ENCODE assay signal across 8 cellular contexts in the genomic region with DNA sequence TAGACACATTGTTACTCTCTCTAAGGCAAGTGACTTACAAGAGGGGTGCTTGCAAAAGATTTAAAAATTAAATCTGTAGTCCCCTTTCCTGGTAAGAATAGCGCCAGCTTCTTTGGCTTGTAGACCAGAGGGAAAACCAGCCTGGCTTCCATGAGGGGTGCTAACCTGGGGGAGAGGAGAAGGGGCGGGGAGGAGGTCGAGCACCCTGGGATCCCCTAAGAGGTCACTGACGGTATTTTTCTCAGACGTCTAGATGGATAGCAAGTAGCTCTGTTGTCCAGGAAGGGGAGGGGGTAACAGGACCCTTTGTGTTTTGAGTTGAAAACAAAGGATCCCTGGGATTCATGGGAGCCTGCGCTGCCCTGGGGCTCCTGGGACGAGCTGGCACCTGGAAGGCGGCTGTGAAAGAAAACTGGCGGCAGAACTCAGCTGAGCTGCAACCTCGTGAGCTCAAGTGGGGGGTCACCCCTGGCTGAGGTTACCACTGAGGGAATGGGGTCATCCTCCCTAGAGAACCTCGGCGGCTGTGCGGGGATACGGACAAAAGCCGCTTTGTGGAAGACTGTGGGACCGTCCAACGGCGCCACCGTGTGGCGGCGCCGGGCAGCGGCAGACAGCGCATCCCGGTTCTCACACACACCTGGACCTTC. TPM values are rescaled to one million over a fixed set of nuclear protein-coding genes. Genes with fewer than 3 reads are reported as not detected.
DNase-seq lines count a peak whose midpoint lies in the region; TF ChIP-seq lines count a peak whose summit lies in the region.

No MANE protein-coding gene starts in this region.

- H3K27me3 ChIP-seq in GM06990 (replicated peaks; ENCODE audit: control insufficient read depth, insufficient read depth, low read length) (no peaks in the 10 kb centered on the region; the same call in none of the 2 replicates), GM23248 (replicated peaks; ENCODE audit: insufficient read depth) (no peaks in the 10 kb centered on the region), skeletal muscle satellite cell (ENCODE audit: control insufficient read depth, insufficient read depth, low read length) (peaks cover 16% of the 10 kb centered on the region)

- DNase-seq in GM06990 (ENCODE audit: extremely low read depth, insufficient read length) (peak; percentile 78), GM23248 (peak; percentile 75), LHCN-M2 (ENCODE audit: low read depth) (peak; percentile 44), T follicular helper cell (ENCODE audit: low read depth) (peak; percentile 5), astrocyte of the spinal cord (ENCODE audit: low read depth, low spot score) (peak; percentile 55), mesenteric fat pad (ENCODE audit: low spot score) (no peak)

- TF ChIP-seq CTCF in GM06990 (IDR thresholded peaks at IDR 0.05; ENCODE audit: insufficient read depth, low read length, poor library complexity, severe bottlenecking) (peak; percentile 98), astrocyte of the spinal cord (IDR thresholded peaks at IDR 0.05; ENCODE audit: low read depth, low read length) (peak; percentile 99)

- no peaks in the 10 kb centered on the region for H3K79me2 ChIP-seq in GM23248 (ENCODE audit: insufficient read depth)

- H3K4me3 ChIP-seq in GM06990 (replicated peaks; ENCODE audit: low read depth, low read length) (no peak overlapping the region), GM23248 (peak overlapping the region; percentile 65), astrocyte of the spinal cord (ENCODE audit: low read depth, low read length) (peak overlapping the region; percentile 18), iPS-11a (ENCODE audit: low read depth, low read length) (peak overlapping the region; percentile 31), skeletal muscle satellite cell (ENCODE audit: low read length) (peak overlapping the region; percentile 65)

- H3K27ac ChIP-seq in GM23248, result no peak overlapping the region

- peak overlapping the region; percentile 80 for H3K4me2 ChIP-seq in GM23248 (ENCODE audit: unreplicated experiment)
- peak overlapping the region; percentile 92 for H3K4me2 ChIP-seq in skeletal muscle satellite cell (ENCODE audit: low read length)

- peaks cover 48% of the 10 kb centered on the region for H3F3A ChIP-seq in GM23248 (ENCODE audit: insufficient read depth)

- 11% methylated on average over 25 of the region's 25 CpGs for WGBS in GM23248 (ENCODE audit: low coverage in 1 of 2, low lambda C conversion rate in 2 of 2, missing lambda C conversion rate in 2 of 2), 2 experiments

- H3K9me2 ChIP-seq in GM23248 (ENCODE audit: insufficient read depth), result no peaks in the 10 kb centered on the region

- in situ Hi-C loops in GM23248 (cut with MboI), result loop anchor here (25.0 kb wide), 2 partner anchors 422 to 697 kb away; a partner anchor contains a TSS
- in situ Hi-C loops in astrocyte of the spinal cord (cut with HindIII; ENCODE audit: low sequenced_read_pairs), result no loop called here

- H2AFZ ChIP-seq in GM23248, result peak overlapping the region; percentile 70

- H3K9ac ChIP-seq in GM23248, result peak overlapping the region; percentile 50
- H3K9ac ChIP-seq in skeletal muscle satellite cell (ENCODE audit: low read depth, low read length), result peak overlapping the region; percentile 48

- H3K4me1 ChIP-seq in GM23248 (ENCODE audit: insufficient read depth) (peaks cover 49% of the 10 kb centered on the region), skeletal muscle satellite cell (ENCODE audit: control insufficient read depth, insufficient read depth, low read length) (peaks cover 52% of the 10 kb centered on the region)

- no peaks in the 10 kb centered on the region for H4K20me1 ChIP-seq in GM23248 (ENCODE audit: insufficient read depth)

- H3K9me3 ChIP-seq in GM23248 (ENCODE audit: low read depth) (no peaks in the 10 kb centered on the region), skeletal muscle satellite cell (replicated peaks; ENCODE audit: low read length) (no peaks in the 10 kb centered on the region)

- no peaks in the 10 kb centered on the region for H3K36me3 ChIP-seq in GM06990 (ENCODE audit: control insufficient read depth, insufficient read depth, low read length)
- H3K36me3 ChIP-seq in GM23248 (ENCODE audit: low read depth), result no peaks in the 10 kb centered on the region
- no peaks in the 10 kb centered on the region for H3K36me3 ChIP-seq in skeletal muscle satellite cell (ENCODE audit: insufficient read depth, low read length)

RNA-seq across cellular contexts. Expression of a gene that starts 37.8 kb away (rescaled TPM):
- 48.7 and 52.2 TPM in 2 replicates for total RNA-seq in GM23248 (2014; rRNA removed; shearing (Covaris generic))
- polyA plus RNA-seq in GM23248 (2016; fragmentation: Nextera tagmentation; extraction: Ambion mirVana), result 55.2 and 57.1 TPM in 2 replicates
- 55.6 and 76.4 TPM in 2 replicates for total RNA-seq in LHCN-M2 (2014; rRNA removed)
- 22.4 TPM for polyA plus RNA-seq in LHCN-M2 (2012)
- total RNA-seq in skeletal muscle satellite cell (2012; rRNA removed), result 44.6 and 53.5 TPM in 2 replicates
- 53.1 TPM for total RNA-seq in mesenteric fat pad

RNA-seq across cellular contexts. Expression of a gene that starts 48.1 kb away (rescaled TPM):
- total RNA-seq in GM23248 (2014; rRNA removed; shearing (Covaris generic)), result 95.6 and 126 TPM in 2 replicates
- 145 and 149 TPM in 2 replicates for polyA plus RNA-seq in GM23248 (2016; fragmentation: Nextera tagmentation; extraction: Ambion mirVana)
- 21.4 and 29.0 TPM in 2 replicates for total RNA-seq in LHCN-M2 (2014; rRNA removed)
- 41.9 TPM for polyA plus RNA-seq in LHCN-M2 (2012)
- 14.7 and 35.2 TPM in 2 replicates for total RNA-seq in skeletal muscle satellite cell (2012; rRNA removed)
- total RNA-seq in mesenteric fat pad, result 0.71 TPM

Comparison
In these comparisons a context has a peak if more than half of its experiments do, and no peak if none do; other contexts are left out.
1. RNA of a gene that starts 48.1 kb away (total RNA-seq): 95.6 to 126 TPM in GM23248 and 21.4 to 29.0 TPM in LHCN-M2; 0.71 TPM in mesenteric fat pad (single experiment); every median in the first group is over 10 times any median in the second.